21 cellular contexts compared by ENCODE assay signal in the genomic region with DNA sequence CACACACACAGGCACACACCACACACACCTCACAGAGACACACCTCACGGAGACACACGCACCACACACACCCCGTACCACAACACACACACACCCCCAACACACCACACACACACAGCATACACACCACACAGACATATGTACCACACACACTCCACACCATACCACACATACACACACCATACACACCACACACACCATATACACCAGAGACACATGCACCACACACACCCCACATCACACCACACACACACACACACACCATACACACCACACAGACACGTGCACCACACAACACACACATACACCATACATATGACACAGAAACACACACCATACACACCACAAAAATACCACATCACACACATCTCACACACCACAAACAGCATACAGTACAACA.
"Had no signal": no experiment of that assay in that cellular context is flagged by ENCODE, and none has a peak within 500 bp of the region (broad histone marks: within the 10 kb centered on the region; RNA-seq: fewer than 3 reads in every experiment).

No MANE protein-coding gene starts in this region.

- H3K36me3 ChIP-seq: colonic mucosa, left ventricle myocardium inferior, lower lobe of right lung, neutrophil, suprapubic skin, thyroid gland, upper lobe of left lung had no signal

- H2AFZ ChIP-seq: hepatocyte had no signal

- FAIRE-seq: kidney, small intestine had no signal

- H3K27ac Mint-ChIP-seq: naive thymus-derived CD4-positive, alpha-beta T cell; nephron progenitor cell had no signal

- H3K79me2 ChIP-seq: hepatocyte had no signal

- H3K4me1 Mint-ChIP-seq: nephron progenitor cell had no signal

- DNase-seq: colonic mucosa; dermis blood vessel endothelial cell; erythroblast; foreskin keratinocyte; head of caudate nucleus; kidney; left cardiac atrium; left ventricle myocardium inferior; lower lobe of right lung; mesendoderm; naive thymus-derived CD4-positive, alpha-beta T cell; nephron progenitor cell; psoas muscle; small intestine; stimulated activated CD4-positive, alpha-beta T cell treated with anti-CD3 and anti-CD28 coated beads, Interleukin-12 subunit alpha, Interleukin-12 subunit beta, amount 100 ng/mL, for 4 hours; stimulated activated naive CD4-positive, alpha-beta T cell; thyroid gland had no signal

- H3K9me3 ChIP-seq: colonic mucosa, psoas muscle, suprapubic skin, thyroid gland had no signal

- H3K4me2 ChIP-seq: hepatocyte had no signal

- ATAC-seq: foreskin keratinocyte; left cardiac atrium; naive thymus-derived CD4-positive, alpha-beta T cell; psoas muscle had no signal

- H3K27me3 ChIP-seq: colonic mucosa, foreskin keratinocyte, hepatocyte, suprapubic skin, thyroid gland, upper lobe of left lung had no signal

- H3K4me3 Mint-ChIP-seq: naive thymus-derived CD4-positive, alpha-beta T cell; nephron progenitor cell had no signal

- H3K27me3 Mint-ChIP-seq: naive thymus-derived CD4-positive, alpha-beta T cell had no signal

- H3K4me1 ChIP-seq: colonic mucosa, left ventricle myocardium inferior, lower lobe of right lung, psoas muscle, suprapubic skin, upper lobe of left lung had no signal

- H3K4me3 ChIP-seq: colonic mucosa, hepatocyte, left ventricle myocardium inferior, lower lobe of right lung, psoas muscle, suprapubic skin, thyroid gland, upper lobe of left lung had no signal

- H3K27ac ChIP-seq: colonic mucosa, foreskin keratinocyte, hepatocyte, left ventricle myocardium inferior, lower lobe of right lung, neutrophil, psoas muscle, suprapubic skin, thyroid gland, upper lobe of left lung had no signal
